In genomic region chr20:62703853-62704228, GRCh38 we compare ENCODE assay signal across 10 cellular contexts. TPM values are rescaled to one million over a fixed set of nuclear protein-coding genes. Genes with fewer than 3 reads are reported as not detected.
DNase-seq lines count a peak whose midpoint lies in the region; TF ChIP-seq lines count a peak whose summit lies in the region.
"Had no signal": no experiment of that assay in that cellular context is flagged by ENCODE, and none has a peak within 500 bp of the region (broad histone marks: within the 10 kb centered on the region; RNA-seq: fewer than 3 reads in every experiment).

No MANE protein-coding gene starts in this region.

- no peaks in the 10 kb centered on the region for H3K36me3 Mint-ChIP-seq in activated T-cell treated with anti-CD3 and anti-CD28 coated beads, Interleukin-2, amount 50 U/mL, for 24 hours (ENCODE audit: low read depth)

- no peaks in the 10 kb centered on the region for H3K79me2 ChIP-seq in smooth muscle cell (ENCODE audit: low read depth)

- no peak overlapping the region for H2AFZ ChIP-seq in smooth muscle cell (ENCODE audit: low read depth)

- no peaks in the 10 kb centered on the region for H3F3A ChIP-seq in smooth muscle cell (ENCODE audit: low read depth)

- no peaks in the 10 kb centered on the region for H3K9me3 ChIP-seq in smooth muscle cell (replicated peaks; ENCODE audit: low read depth)

- WGBS in smooth muscle cell (ENCODE audit: low lambda C conversion rate), result 90% methylated on average over 5 of the region's 5 CpGs

- H3K9ac ChIP-seq in rectal smooth muscle tissue (ENCODE audit: low read length) (no peak overlapping the region), smooth muscle cell (ENCODE audit: low read depth) (no peak overlapping the region)

- H3K27ac ChIP-seq in rectal smooth muscle tissue (ENCODE audit: low read depth, low read length) (peak overlapping the region; percentile 75), smooth muscle cell (ENCODE audit: low read depth) (no peak overlapping the region), coronary artery (no peak overlapping the region)

- in situ Hi-C loops in astrocyte of the spinal cord (cut with HindIII; ENCODE audit: low sequenced_read_pairs), result no loop called here
- in situ Hi-C loops in GM13976 (cut with MboI; ENCODE audit: low sequenced_read_pairs, unreplicated experiment), result no loop called here

- H3K27me3 Mint-ChIP-seq in activated T-cell treated with anti-CD3 and anti-CD28 coated beads, Interleukin-2, amount 50 U/mL, for 24 hours, result peaks cover 15% of the 10 kb centered on the region

- no peak for DNase-seq in activated T-cell treated with anti-CD3 and anti-CD28 coated beads, Interleukin-2, amount 50 U/mL, for 24 hours
- no peak for DNase-seq in activated T-cell treated with anti-CD3 and anti-CD28 coated beads for 4 hours
- DNase-seq in NCI-H460 (ENCODE audit: extremely low read depth, low read depth), result peak; percentile 21
- peak; percentile 3 for DNase-seq in astrocyte of the spinal cord (ENCODE audit: low read depth, low spot score)
- DNase-seq in smooth muscle cell (lab: John Stamatoyannopoulos, UW; ENCODE audit: unreplicated experiment), result no peak
- DNase-seq in coronary artery (ENCODE audit: low spot score), result no peak
- DNase-seq in GM13976 (ENCODE audit: low spot score), result no peak
- DNase-seq: effector memory CD4-positive, alpha-beta T cell; occipital lobe had no signal

- H3K4me3 ChIP-seq in astrocyte of the spinal cord (ENCODE audit: low read depth, low read length) (no peak overlapping the region), rectal smooth muscle tissue (ENCODE audit: low read length) (no peak overlapping the region), smooth muscle cell (no peak overlapping the region), coronary artery (no peak overlapping the region)

- H3K27me3 ChIP-seq in rectal smooth muscle tissue (ENCODE audit: control insufficient read depth, insufficient read depth, low read length) (no peaks in the 10 kb centered on the region), smooth muscle cell (ENCODE audit: low read depth) (peaks cover 21% of the 10 kb centered on the region)

- H3K36me3 ChIP-seq in rectal smooth muscle tissue (ENCODE audit: control insufficient read depth, insufficient read depth, low read length), result no peaks in the 10 kb centered on the region
- no peaks in the 10 kb centered on the region for H3K36me3 ChIP-seq in smooth muscle cell (ENCODE audit: low read depth)

- H3K4me2 ChIP-seq in smooth muscle cell, result no peak overlapping the region

- no peak for TF ChIP-seq CTCF in astrocyte of the spinal cord (IDR thresholded peaks at IDR 0.05; ENCODE audit: low read depth, low read length)
- no peak for TF ChIP-seq CTCF in smooth muscle cell (IDR thresholded peaks at IDR 0.05; ENCODE audit: borderline replicate concordance, insufficient read depth, poor library complexity, severe bottlenecking)
- no peak for TF ChIP-seq CTCF in coronary artery (IDR thresholded peaks at IDR 0.05)
- no peak for TF ChIP-seq CTCF in GM13976 (IDR thresholded peaks at IDR 0.05; ENCODE audit: borderline replicate concordance, control extremely low read depth, extremely low read depth, insufficient read depth, missing control alignments)

- H3K27ac Mint-ChIP-seq in activated T-cell treated with anti-CD3 and anti-CD28 coated beads, Interleukin-2, amount 50 U/mL, for 24 hours, result peak overlapping the region; percentile 68

- H4K20me1 ChIP-seq in smooth muscle cell (ENCODE audit: low read depth), result no peaks in the 10 kb centered on the region

- H3K4me1 ChIP-seq in rectal smooth muscle tissue (ENCODE audit: control insufficient read depth, insufficient read depth, low read length) (peaks cover 18% of the 10 kb centered on the region), smooth muscle cell (ENCODE audit: low read depth) (peaks cover 2% of the 10 kb centered on the region)

- H3K4me1 Mint-ChIP-seq in activated T-cell treated with anti-CD3 and anti-CD28 coated beads, Interleukin-2, amount 50 U/mL, for 24 hours (ENCODE audit: low read depth), result peaks cover 13% of the 10 kb centered on the region

- H3K4me3 Mint-ChIP-seq in activated T-cell treated with anti-CD3 and anti-CD28 coated beads, Interleukin-2, amount 50 U/mL, for 24 hours, result no peak overlapping the region

- H3K9me3 Mint-ChIP-seq in activated T-cell treated with anti-CD3 and anti-CD28 coated beads, Interleukin-2, amount 50 U/mL, for 24 hours, result no peaks in the 10 kb centered on the region

RNA-seq across cellular contexts. Expression of gene NTSR1, which starts 4.8 kb away (rescaled TPM):
- total RNA-seq in NCI-H460 (2014; rRNA removed; shearing (Covaris generic)), result 19.3 and 22.3 TPM in 2 replicates
- 5.1 and 6.7 TPM in 2 replicates for polyA plus RNA-seq in NCI-H460 (2014; cell fraction: nucleus; rRNA removed)
- 0.09 TPM in 1 of 2 replicates, not detected in the other for total RNA-seq in smooth muscle cell
- polyA plus RNA-seq in smooth muscle cell, result 0.28 TPM in 1 of 2 replicates, not detected in the other

Comparison
In these comparisons a context has a peak if more than half of its experiments do, and no peak if none do; other contexts are left out.
1. DNase-seq: peak in NCI-H460 (single experiment) and astrocyte of the spinal cord (single experiment); none in activated T-cell treated with anti-CD3 and anti-CD28 coated beads, Interleukin-2, amount 50 U/mL, for 24 hours (single experiment), activated T-cell treated with anti-CD3 and anti-CD28 coated beads for 4 hours (single experiment), smooth muscle cell (single experiment), coronary artery (single experiment) and GM13976 (single experiment).
2. RNA of gene NTSR1, which starts 4.8 kb away (total RNA-seq): 19.3 to 22.3 TPM in NCI-H460; 0.09 TPM in smooth muscle cell; every median in the first group is over 10 times any median in the second.